Comparison of ENCODE assay signal across 1 cellular context in the genomic region with DNA sequence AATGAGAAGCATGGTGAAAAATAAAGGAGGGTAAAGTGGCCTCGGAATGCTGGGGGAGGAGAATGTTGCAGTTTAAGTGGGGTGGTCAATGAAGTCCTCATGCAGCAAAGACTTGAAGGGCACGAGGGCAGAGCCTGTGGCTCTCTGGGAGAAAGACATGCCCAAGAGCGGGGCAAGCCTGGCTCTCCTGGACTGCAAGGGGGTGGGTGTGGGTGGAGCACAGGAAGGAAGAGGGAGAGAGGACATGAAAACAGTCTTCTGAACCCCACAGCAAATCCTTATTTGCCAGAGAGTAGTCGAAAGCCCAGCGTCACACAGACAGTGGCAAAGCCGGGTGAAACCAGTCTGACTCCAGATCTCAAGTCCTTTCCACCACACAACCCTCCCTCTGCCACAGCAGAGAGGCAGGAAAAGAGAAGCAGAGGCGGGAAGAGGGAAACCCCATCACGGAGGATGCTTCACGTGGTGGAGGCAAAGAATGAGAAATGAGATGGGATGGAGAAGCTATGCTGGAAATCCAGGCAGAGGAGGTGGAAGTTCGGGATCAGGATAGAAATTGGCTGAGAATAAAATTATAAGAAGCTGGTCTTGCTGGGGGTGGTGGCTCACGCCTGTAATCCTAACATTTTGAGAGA.
TF ChIP-seq lines count a peak whose summit lies in the region.

No MANE protein-coding gene starts in this region.

TF ChIP-seq in WTC11, 78 proteins besides CTCF, POLR2A, EP300 and RAD21 (continued from another document):
- TF ChIP-seq, protein P1, sequence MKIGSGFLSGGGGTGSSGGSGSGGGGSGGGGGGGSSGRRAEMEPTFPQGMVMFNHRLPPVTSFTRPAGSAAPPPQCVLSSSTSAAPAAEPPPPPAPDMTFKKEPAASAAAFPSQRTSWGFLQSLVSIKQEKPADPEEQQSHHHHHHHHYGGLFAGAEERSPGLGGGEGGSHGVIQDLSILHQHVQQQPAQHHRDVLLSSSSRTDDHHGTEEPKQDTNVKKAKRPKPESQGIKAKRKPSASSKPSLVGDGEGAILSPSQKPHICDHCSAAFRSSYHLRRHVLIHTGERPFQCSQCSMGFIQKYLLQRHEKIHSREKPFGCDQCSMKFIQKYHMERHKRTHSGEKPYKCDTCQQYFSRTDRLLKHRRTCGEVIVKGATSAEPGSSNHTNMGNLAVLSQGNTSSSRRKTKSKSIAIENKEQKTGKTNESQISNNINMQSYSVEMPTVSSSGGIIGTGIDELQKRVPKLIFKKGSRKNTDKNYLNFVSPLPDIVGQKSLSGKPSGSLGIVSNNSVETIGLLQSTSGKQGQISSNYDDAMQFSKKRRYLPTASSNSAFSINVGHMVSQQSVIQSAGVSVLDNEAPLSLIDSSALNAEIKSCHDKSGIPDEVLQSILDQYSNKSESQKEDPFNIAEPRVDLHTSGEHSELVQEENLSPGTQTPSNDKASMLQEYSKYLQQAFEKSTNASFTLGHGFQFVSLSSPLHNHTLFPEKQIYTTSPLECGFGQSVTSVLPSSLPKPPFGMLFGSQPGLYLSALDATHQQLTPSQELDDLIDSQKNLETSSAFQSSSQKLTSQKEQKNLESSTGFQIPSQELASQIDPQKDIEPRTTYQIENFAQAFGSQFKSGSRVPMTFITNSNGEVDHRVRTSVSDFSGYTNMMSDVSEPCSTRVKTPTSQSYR (CRISPR knock-in tag; IDR thresholded peaks at IDR 0.05): no peak
- TF ChIP-seq, protein P2, sequence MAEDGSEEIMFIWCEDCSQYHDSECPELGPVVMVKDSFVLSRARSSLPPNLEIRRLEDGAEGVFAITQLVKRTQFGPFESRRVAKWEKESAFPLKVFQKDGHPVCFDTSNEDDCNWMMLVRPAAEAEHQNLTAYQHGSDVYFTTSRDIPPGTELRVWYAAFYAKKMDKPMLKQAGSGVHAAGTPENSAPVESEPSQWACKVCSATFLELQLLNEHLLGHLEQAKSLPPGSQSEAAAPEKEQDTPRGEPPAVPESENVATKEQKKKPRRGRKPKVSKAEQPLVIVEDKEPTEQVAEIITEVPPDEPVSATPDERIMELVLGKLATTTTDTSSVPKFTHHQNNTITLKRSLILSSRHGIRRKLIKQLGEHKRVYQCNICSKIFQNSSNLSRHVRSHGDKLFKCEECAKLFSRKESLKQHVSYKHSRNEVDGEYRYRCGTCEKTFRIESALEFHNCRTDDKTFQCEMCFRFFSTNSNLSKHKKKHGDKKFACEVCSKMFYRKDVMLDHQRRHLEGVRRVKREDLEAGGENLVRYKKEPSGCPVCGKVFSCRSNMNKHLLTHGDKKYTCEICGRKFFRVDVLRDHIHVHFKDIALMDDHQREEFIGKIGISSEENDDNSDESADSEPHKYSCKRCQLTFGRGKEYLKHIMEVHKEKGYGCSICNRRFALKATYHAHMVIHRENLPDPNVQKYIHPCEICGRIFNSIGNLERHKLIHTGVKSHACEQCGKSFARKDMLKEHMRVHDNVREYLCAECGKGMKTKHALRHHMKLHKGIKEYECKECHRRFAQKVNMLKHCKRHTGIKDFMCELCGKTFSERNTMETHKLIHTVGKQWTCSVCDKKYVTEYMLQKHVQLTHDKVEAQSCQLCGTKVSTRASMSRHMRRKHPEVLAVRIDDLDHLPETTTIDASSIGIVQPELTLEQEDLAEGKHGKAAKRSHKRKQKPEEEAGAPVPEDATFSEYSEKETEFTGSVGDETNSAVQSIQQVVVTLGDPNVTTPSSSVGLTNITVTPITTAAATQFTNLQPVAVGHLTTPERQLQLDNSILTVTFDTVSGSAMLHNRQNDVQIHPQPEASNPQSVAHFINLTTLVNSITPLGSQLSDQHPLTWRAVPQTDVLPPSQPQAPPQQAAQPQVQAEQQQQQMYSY (CRISPR knock-in tag; IDR thresholded peaks at IDR 0.05): no peak
- TF ChIP-seq ZNF671 (CRISPR knock-in tag; IDR thresholded peaks at IDR 0.05) (no peak), ELF4 (CRISPR knock-in tag; IDR thresholded peaks at IDR 0.05; ENCODE audit: low read depth) (no peak), TP53 (CRISPR knock-in tag; IDR thresholded peaks at IDR 0.05) (no peak), TEAD1 (CRISPR knock-in tag; IDR thresholded peaks at IDR 0.05) (no peak), ZNF416 (CRISPR knock-in tag; IDR thresholded peaks at IDR 0.05) (no peak)
- TF ChIP-seq, protein P3, sequence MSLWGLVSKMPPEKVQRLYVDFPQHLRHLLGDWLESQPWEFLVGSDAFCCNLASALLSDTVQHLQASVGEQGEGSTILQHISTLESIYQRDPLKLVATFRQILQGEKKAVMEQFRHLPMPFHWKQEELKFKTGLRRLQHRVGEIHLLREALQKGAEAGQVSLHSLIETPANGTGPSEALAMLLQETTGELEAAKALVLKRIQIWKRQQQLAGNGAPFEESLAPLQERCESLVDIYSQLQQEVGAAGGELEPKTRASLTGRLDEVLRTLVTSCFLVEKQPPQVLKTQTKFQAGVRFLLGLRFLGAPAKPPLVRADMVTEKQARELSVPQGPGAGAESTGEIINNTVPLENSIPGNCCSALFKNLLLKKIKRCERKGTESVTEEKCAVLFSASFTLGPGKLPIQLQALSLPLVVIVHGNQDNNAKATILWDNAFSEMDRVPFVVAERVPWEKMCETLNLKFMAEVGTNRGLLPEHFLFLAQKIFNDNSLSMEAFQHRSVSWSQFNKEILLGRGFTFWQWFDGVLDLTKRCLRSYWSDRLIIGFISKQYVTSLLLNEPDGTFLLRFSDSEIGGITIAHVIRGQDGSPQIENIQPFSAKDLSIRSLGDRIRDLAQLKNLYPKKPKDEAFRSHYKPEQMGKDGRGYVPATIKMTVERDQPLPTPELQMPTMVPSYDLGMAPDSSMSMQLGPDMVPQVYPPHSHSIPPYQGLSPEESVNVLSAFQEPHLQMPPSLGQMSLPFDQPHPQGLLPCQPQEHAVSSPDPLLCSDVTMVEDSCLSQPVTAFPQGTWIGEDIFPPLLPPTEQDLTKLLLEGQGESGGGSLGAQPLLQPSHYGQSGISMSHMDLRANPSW (CRISPR knock-in tag; conservative IDR thresholded peaks at IDR 0.05; ENCODE audit: low read depth): no peak
- TF ChIP-seq, protein P4, sequence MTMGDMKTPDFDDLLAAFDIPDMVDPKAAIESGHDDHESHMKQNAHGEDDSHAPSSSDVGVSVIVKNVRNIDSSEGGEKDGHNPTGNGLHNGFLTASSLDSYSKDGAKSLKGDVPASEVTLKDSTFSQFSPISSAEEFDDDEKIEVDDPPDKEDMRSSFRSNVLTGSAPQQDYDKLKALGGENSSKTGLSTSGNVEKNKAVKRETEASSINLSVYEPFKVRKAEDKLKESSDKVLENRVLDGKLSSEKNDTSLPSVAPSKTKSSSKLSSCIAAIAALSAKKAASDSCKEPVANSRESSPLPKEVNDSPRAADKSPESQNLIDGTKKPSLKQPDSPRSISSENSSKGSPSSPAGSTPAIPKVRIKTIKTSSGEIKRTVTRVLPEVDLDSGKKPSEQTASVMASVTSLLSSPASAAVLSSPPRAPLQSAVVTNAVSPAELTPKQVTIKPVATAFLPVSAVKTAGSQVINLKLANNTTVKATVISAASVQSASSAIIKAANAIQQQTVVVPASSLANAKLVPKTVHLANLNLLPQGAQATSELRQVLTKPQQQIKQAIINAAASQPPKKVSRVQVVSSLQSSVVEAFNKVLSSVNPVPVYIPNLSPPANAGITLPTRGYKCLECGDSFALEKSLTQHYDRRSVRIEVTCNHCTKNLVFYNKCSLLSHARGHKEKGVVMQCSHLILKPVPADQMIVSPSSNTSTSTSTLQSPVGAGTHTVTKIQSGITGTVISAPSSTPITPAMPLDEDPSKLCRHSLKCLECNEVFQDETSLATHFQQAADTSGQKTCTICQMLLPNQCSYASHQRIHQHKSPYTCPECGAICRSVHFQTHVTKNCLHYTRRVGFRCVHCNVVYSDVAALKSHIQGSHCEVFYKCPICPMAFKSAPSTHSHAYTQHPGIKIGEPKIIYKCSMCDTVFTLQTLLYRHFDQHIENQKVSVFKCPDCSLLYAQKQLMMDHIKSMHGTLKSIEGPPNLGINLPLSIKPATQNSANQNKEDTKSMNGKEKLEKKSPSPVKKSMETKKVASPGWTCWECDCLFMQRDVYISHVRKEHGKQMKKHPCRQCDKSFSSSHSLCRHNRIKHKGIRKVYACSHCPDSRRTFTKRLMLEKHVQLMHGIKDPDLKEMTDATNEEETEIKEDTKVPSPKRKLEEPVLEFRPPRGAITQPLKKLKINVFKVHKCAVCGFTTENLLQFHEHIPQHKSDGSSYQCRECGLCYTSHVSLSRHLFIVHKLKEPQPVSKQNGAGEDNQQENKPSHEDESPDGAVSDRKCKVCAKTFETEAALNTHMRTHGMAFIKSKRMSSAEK (CRISPR knock-in tag; IDR thresholded peaks at IDR 0.05; ENCODE audit: borderline replicate concordance): no peak
- TF ChIP-seq, protein P5, sequence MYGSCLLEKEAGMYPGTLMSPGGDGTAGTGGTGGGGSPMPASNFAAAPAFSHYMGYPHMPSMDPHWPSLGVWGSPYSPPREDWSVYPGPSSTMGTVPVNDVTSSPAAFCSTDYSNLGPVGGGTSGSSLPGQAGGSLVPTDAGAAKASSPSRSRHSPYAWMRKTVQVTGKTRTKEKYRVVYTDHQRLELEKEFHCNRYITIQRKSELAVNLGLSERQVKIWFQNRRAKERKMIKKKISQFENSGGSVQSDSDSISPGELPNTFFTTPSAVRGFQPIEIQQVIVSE (CRISPR knock-in tag; IDR thresholded peaks at IDR 0.05; ENCODE audit: borderline replicate concordance): no peak
- TF ChIP-seq, protein P6, sequence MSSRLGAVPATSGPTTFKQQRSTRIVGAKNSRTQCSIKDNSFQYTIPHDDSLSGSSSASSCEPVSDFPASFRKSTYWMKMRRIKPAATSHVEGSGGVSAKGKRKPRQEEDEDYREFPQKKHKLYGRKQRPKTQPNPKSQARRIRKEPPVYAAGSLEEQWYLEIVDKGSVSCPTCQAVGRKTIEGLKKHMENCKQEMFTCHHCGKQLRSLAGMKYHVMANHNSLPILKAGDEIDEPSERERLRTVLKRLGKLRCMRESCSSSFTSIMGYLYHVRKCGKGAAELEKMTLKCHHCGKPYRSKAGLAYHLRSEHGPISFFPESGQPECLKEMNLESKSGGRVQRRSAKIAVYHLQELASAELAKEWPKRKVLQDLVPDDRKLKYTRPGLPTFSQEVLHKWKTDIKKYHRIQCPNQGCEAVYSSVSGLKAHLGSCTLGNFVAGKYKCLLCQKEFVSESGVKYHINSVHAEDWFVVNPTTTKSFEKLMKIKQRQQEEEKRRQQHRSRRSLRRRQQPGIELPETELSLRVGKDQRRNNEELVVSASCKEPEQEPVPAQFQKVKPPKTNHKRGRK (CRISPR knock-in tag; IDR thresholded peaks at IDR 0.05; ENCODE audit: borderline replicate concordance): no peak
- TF ChIP-seq, protein P7, sequence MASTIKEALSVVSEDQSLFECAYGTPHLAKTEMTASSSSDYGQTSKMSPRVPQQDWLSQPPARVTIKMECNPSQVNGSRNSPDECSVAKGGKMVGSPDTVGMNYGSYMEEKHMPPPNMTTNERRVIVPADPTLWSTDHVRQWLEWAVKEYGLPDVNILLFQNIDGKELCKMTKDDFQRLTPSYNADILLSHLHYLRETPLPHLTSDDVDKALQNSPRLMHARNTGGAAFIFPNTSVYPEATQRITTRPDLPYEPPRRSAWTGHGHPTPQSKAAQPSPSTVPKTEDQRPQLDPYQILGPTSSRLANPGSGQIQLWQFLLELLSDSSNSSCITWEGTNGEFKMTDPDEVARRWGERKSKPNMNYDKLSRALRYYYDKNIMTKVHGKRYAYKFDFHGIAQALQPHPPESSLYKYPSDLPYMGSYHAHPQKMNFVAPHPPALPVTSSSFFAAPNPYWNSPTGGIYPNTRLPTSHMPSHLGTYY (CRISPR knock-in tag; IDR thresholded peaks at IDR 0.05): no peak
- TF ChIP-seq, protein P8, sequence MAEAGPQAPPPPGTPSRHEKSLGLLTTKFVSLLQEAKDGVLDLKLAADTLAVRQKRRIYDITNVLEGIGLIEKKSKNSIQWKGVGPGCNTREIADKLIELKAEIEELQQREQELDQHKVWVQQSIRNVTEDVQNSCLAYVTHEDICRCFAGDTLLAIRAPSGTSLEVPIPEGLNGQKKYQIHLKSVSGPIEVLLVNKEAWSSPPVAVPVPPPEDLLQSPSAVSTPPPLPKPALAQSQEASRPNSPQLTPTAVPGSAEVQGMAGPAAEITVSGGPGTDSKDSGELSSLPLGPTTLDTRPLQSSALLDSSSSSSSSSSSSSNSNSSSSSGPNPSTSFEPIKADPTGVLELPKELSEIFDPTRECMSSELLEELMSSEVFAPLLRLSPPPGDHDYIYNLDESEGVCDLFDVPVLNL (CRISPR knock-in tag; IDR thresholded peaks at IDR 0.05; ENCODE audit: borderline replicate concordance, low read depth): no peak
- TF ChIP-seq, protein P9, sequence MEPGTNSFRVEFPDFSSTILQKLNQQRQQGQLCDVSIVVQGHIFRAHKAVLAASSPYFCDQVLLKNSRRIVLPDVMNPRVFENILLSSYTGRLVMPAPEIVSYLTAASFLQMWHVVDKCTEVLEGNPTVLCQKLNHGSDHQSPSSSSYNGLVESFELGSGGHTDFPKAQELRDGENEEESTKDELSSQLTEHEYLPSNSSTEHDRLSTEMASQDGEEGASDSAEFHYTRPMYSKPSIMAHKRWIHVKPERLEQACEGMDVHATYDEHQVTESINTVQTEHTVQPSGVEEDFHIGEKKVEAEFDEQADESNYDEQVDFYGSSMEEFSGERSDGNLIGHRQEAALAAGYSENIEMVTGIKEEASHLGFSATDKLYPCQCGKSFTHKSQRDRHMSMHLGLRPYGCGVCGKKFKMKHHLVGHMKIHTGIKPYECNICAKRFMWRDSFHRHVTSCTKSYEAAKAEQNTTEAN (CRISPR knock-in tag; IDR thresholded peaks at IDR 0.05): no peak
